Comparison of ENCODE assay signal across 19 cellular contexts in genomic region chr9:137321726-137322361, GRCh38. TPM values are rescaled to one million over a fixed set of nuclear protein-coding genes. Genes with fewer than 3 reads are reported as not detected.
DNase-seq lines count a peak whose midpoint lies in the region; ATAC-seq and TF ChIP-seq lines count a peak whose summit lies in the region.
"Had no signal": no experiment of that assay in that cellular context is flagged by ENCODE, and none has a peak within 500 bp of the region (broad histone marks: within the 10 kb centered on the region; RNA-seq: fewer than 3 reads in every experiment).

No MANE protein-coding gene starts in this region.

- no peak overlapping the region for H3K23ac ChIP-seq in neuronal stem cell (ENCODE audit: low read depth, low read length, poor library complexity)

- H2BK120ac ChIP-seq in neuronal stem cell (ENCODE audit: low read depth, low read length): no peak overlapping the region

- H3K9me3 ChIP-seq in neuronal stem cell (replicated peaks in 1 of 2; ENCODE audit: control insufficient read depth in 2 of 2, insufficient read depth in 1 of 2, low read depth in 1 of 2, low read length in 2 of 2): peaks cover 0 to 6% of the 10 kb centered on the region in 2 donors
- no peaks in the 10 kb centered on the region for H3K9me3 ChIP-seq in stomach
- H3K9me3 ChIP-seq: SJCRH30 had no signal

- H2AK5ac ChIP-seq in neuronal stem cell (ENCODE audit: low read depth, low read length): peak overlapping the region; percentile 96

- no peak overlapping the region for H3K4me3 Mint-ChIP-seq in activated T-helper 2 cell treated with anti-CD3 and anti-CD28 coated beads, Interferon-gamma antibody, Interleukin-2, Interleukin-4, amounts not matched to agents 10 μg/mL and 5 μg/mL and 100 μg/mL, durations not matched to agents 14 hours and 24 hours and 36 hours (ENCODE audit: low read depth)
- H3K4me3 Mint-ChIP-seq: GM23338 had no signal

- peaks cover 3% of the 10 kb centered on the region for H3K9me3 Mint-ChIP-seq in activated T-helper 2 cell treated with anti-CD3 and anti-CD28 coated beads, Interferon-gamma antibody, Interleukin-2, Interleukin-4, amounts not matched to agents 10 μg/mL and 5 μg/mL and 100 μg/mL, durations not matched to agents 14 hours and 24 hours and 36 hours

- intact Hi-C loops in activated T-helper 2 cell treated with anti-CD3 and anti-CD28 coated beads, Interferon-gamma antibody, Interleukin-2, Interleukin-4, amounts not matched to agents 10 μg/mL and 5 μg/mL and 100 μg/mL, durations not matched to agents 14 hours and 24 hours and 36 hours (cut with micrococcal nuclease): no loop called here
- intact Hi-C loops in stomach (cut with DNase I; ENCODE audit: low total_unique reads): no loop called here

- peak overlapping the region; percentile 54 for H2BK15ac ChIP-seq in neuronal stem cell (ENCODE audit: low read length)

- H3K4me1 ChIP-seq in neuronal stem cell (ENCODE audit: control insufficient read depth in 2 of 2, insufficient read depth in 1 of 2, low read depth in 1 of 2, low read length in 2 of 2) (peaks cover 17 to 20% of the 10 kb centered on the region in 2 donors), stomach (peaks cover 0 to 11% (median 2%) of the 10 kb centered on the region in 4 donors)
- H3K4me1 ChIP-seq: SJCRH30 had no signal

- peak; percentile 58 for DNase-seq in activated effector memory CD4-positive, alpha-beta T cell treated with anti-CD3 and anti-CD28 coated beads, Interleukin-2, amount 50 U/mL, for 16 hours
- DNase-seq in activated effector memory CD4-positive, alpha-beta T cell treated with Interleukin-2 at 50 U/mL for 16 hours: no peak
- DNase-seq in activated T-helper 2 cell treated with anti-CD3 and anti-CD28 coated beads, Interferon-gamma antibody, Interleukin-2, Interleukin-4, amounts not matched to agents 10 μg/mL and 5 μg/mL and 100 μg/mL, durations not matched to agents 14 hours and 24 hours and 36 hours (ENCODE audit: low spot score): no peak
- DNase-seq in neuronal stem cell (ENCODE audit: low spot score) (no peak), stomach (peak; percentile 22), NCI-H187 (lab: John Stamatoyannopoulos, UW) (no peak), brain microvascular endothelial cell (no peak)
- DNase-seq: C1 segment of cervical spinal cord, DMS 273 treated with DMSO at 0.1 percent for 48 hours, EL, KG1, NCI-H1436 treated with DMSO at 0.1 percent for 48 hours, NCI-H748 treated with DMSO at 0.1 percent for 48 hours, SJCRH30 had no signal

- H3K36me3 ChIP-seq in neuronal stem cell (replicated peaks in 1 of 2; ENCODE audit: control insufficient read depth in 2 of 2, insufficient read depth in 2 of 2, low read length in 2 of 2): no peaks in the 10 kb centered on the region
- H3K36me3 ChIP-seq in stomach: no peaks in the 10 kb centered on the region
- no peaks in the 10 kb centered on the region for H3K36me3 ChIP-seq in brain microvascular endothelial cell (replicated peaks)
- H3K36me3 ChIP-seq: SJCRH30 had no signal

- H2AFZ ChIP-seq in neuronal stem cell (ENCODE audit: low read length): no peak overlapping the region
- H2AFZ ChIP-seq: GM23338 had no signal

- H3K27ac ChIP-seq in neuronal stem cell (replicated peaks; ENCODE audit: low read length): no peak overlapping the region
- H3K27ac ChIP-seq in stomach: no peak overlapping the region
- no peak overlapping the region for H3K27ac ChIP-seq in brain microvascular endothelial cell
- H3K27ac ChIP-seq: RWPE1, SJCRH30 had no signal

- H3K36me3 Mint-ChIP-seq in activated T-helper 2 cell treated with anti-CD3 and anti-CD28 coated beads, Interferon-gamma antibody, Interleukin-2, Interleukin-4, amounts not matched to agents 10 μg/mL and 5 μg/mL and 100 μg/mL, durations not matched to agents 14 hours and 24 hours and 36 hours (ENCODE audit: low read depth): peaks cover 2% of the 10 kb centered on the region

- H3K4me1 Mint-ChIP-seq in activated T-helper 2 cell treated with anti-CD3 and anti-CD28 coated beads, Interferon-gamma antibody, Interleukin-2, Interleukin-4, amounts not matched to agents 10 μg/mL and 5 μg/mL and 100 μg/mL, durations not matched to agents 14 hours and 24 hours and 36 hours (ENCODE audit: low read depth): peaks cover 9% of the 10 kb centered on the region
- H3K4me1 Mint-ChIP-seq: GM23338 had no signal

- TF ChIP-seq CTCF in stomach (IDR thresholded peaks at IDR 0.05) (no peak), brain microvascular endothelial cell (IDR thresholded peaks at IDR 0.05; ENCODE audit: low read depth, low read length, missing control alignments) (no peak)

- no peak overlapping the region for H3K9ac ChIP-seq in neuronal stem cell (ENCODE audit: low read depth, low read length, poor library complexity)

- in situ Hi-C loops in brain microvascular endothelial cell (cut with HindIII; ENCODE audit: low pct_ligation_motif_present, low sequenced_read_pairs): no loop called here

- no peak overlapping the region for H4K8ac ChIP-seq in neuronal stem cell (ENCODE audit: low read depth, low read length)

- peaks cover 2% of the 10 kb centered on the region for H3K27me3 Mint-ChIP-seq in activated T-helper 2 cell treated with anti-CD3 and anti-CD28 coated beads, Interferon-gamma antibody, Interleukin-2, Interleukin-4, amounts not matched to agents 10 μg/mL and 5 μg/mL and 100 μg/mL, durations not matched to agents 14 hours and 24 hours and 36 hours (ENCODE audit: low read depth)

- no peak overlapping the region for H2BK5ac ChIP-seq in neuronal stem cell (ENCODE audit: low read length)

- no peak for ATAC-seq in GM18502 (IDR thresholded peaks at IDR 0.05; ENCODE audit: poor library complexity, unreplicated experiment)
- ATAC-seq: HepG2 had no signal

- peak overlapping the region; percentile 56 for H3K14ac ChIP-seq in neuronal stem cell (ENCODE audit: low read length)

- peak overlapping the region; percentile 55 for H3K18ac ChIP-seq in neuronal stem cell (ENCODE audit: low read length)

- H3K27me3 ChIP-seq in neuronal stem cell (ENCODE audit: control insufficient read depth in 3 of 3, insufficient read depth in 3 of 3, low read depth in 1 of 3, low read length in 3 of 3) (no peaks in the 10 kb centered on the region), stomach (peaks cover 0 to 18% (median 0%) of the 10 kb centered on the region in 3 donors), brain microvascular endothelial cell (replicated peaks) (no peaks in the 10 kb centered on the region)
- H3K27me3 ChIP-seq: SJCRH30 had no signal

- no peak overlapping the region for H4K91ac ChIP-seq in neuronal stem cell (ENCODE audit: low read depth, low read length, poor library complexity)

- H3K4ac ChIP-seq in neuronal stem cell (ENCODE audit: low read length): no peak overlapping the region

- peak overlapping the region; percentile 33 for H3K27ac Mint-ChIP-seq in activated T-helper 2 cell treated with anti-CD3 and anti-CD28 coated beads, Interferon-gamma antibody, Interleukin-2, Interleukin-4, amounts not matched to agents 10 μg/mL and 5 μg/mL and 100 μg/mL, durations not matched to agents 14 hours and 24 hours and 36 hours
- H3K27ac Mint-ChIP-seq: GM23338 had no signal

- H2BK12ac ChIP-seq in neuronal stem cell (ENCODE audit: low read length): peak overlapping the region; percentile 30

- no peak overlapping the region for H3K4me2 ChIP-seq in neuronal stem cell (ENCODE audit: insufficient read depth, low read length, poor library complexity, severe bottlenecking)

- H3K79me1 ChIP-seq in neuronal stem cell (ENCODE audit: low read depth, low read length): peaks cover 2% of the 10 kb centered on the region

- TF ChIP-seq EP300 in stomach (IDR thresholded peaks at IDR 0.05): no peak

- no CpG with 5 or more reads among the region's 22 CpGs for WGBS in neuronal stem cell (ENCODE audit: extremely low coverage in 2 of 2, insufficient read length in 2 of 2, insufficient replicate concordance in 1 of 2), 2 donors
- WGBS in stomach, 5 donors: 88 to 95% (median 93%) methylated on average over 13 to 22 of the region's 22 CpGs

- TF ChIP-seq POLR2A in stomach (IDR thresholded peaks at IDR 0.05): no peak

- no peak overlapping the region for H3K4me3 ChIP-seq in neuronal stem cell (ENCODE audit: low read length in 2 of 2)
- no peak overlapping the region for H3K4me3 ChIP-seq in stomach
- H3K4me3 ChIP-seq in brain microvascular endothelial cell (ENCODE audit: low read depth, low read length): no peak overlapping the region
- H3K4me3 ChIP-seq: GM23338, SJCRH30 had no signal

RNA-seq across cellular contexts. Expression of gene NRARP, which starts 19.8 kb away (rescaled TPM):
- 9.3 and 11.2 TPM in 2 replicates for total RNA-seq in activated T-helper 2 cell treated with anti-CD3 and anti-CD28 coated beads, Interferon-gamma antibody, Interleukin-2, Interleukin-4, amounts not matched to agents 10 μg/mL and 5 μg/mL and 100 μg/mL, durations not matched to agents 14 hours and 24 hours and 36 hours
- polyA plus RNA-seq in neuronal stem cell (2013, experiment 1 of 2): 51.2 TPM
- 51.6 TPM for polyA plus RNA-seq in neuronal stem cell (2013, experiment 2 of 2)
- 100 to 1,000 TPM in 1 of 5 donors, 10 to 100 TPM in 2, 1 to 10 TPM in 2; 1.2 to 323 (median 14.6) TPM for total RNA-seq in stomach
- polyA plus RNA-seq in stomach: 1 to 10 TPM; 1.5 to 2.7 (median 2.0) TPM
- total RNA-seq: M059J had no signal

RNA-seq across cellular contexts. Expression of gene TOR4A, which starts 44.3 kb away (rescaled TPM):
- 17.2 and 17.5 TPM in 2 replicates for total RNA-seq in activated T-helper 2 cell treated with anti-CD3 and anti-CD28 coated beads, Interferon-gamma antibody, Interleukin-2, Interleukin-4, amounts not matched to agents 10 μg/mL and 5 μg/mL and 100 μg/mL, durations not matched to agents 14 hours and 24 hours and 36 hours
- polyA plus RNA-seq in neuronal stem cell (2013, experiment 1 of 2): 3.1 TPM
- polyA plus RNA-seq in neuronal stem cell (2013, experiment 2 of 2): 3.0 TPM
- 100 to 1,000 TPM in 1 of 5 donors, 10 to 100 TPM in 3, 1 to 10 TPM in 1; 9.9 to 180 (median 29.9) TPM for total RNA-seq in stomach
- 1 to 10 TPM; 5.9 to 8.9 (median 6.0) TPM for polyA plus RNA-seq in stomach

Comparison
In these comparisons a context has a peak if more than half of its experiments do, and no peak if none do; other contexts are left out.
1. DNase-seq: peak in activated effector memory CD4-positive, alpha-beta T cell treated with anti-CD3 and anti-CD28 coated beads, Interleukin-2, amount 50 U/mL, for 16 hours (single experiment) and stomach (single experiment); none in activated effector memory CD4-positive, alpha-beta T cell treated with Interleukin-2 at 50 U/mL for 16 hours (single experiment), activated T-helper 2 cell treated with anti-CD3 and anti-CD28 coated beads, Interferon-gamma antibody, Interleukin-2, Interleukin-4, amounts not matched to agents 10 μg/mL and 5 μg/mL and 100 μg/mL, durations not matched to agents 14 hours and 24 hours and 36 hours (single experiment), neuronal stem cell (single experiment), NCI-H187 (0 of 2) and brain microvascular endothelial cell (single experiment).